In genomic region chr3:186413615-186414415, GRCh38 we compare ENCODE assay signal across 8 cellular contexts. TPM values are rescaled to one million over a fixed set of nuclear protein-coding genes. Genes with fewer than 3 reads are reported as not detected.
A peak's percentile ranks its signal among the peaks of the same experiment; 100 is the strongest.
DNase-seq lines count a peak whose midpoint lies in the region; ATAC-seq lines count a peak whose summit lies in the region.

No MANE protein-coding gene starts in this region.

- ATAC-seq in activated CD4-positive, alpha-beta T cell treated with anti-CD3 and anti-CD28 coated beads for 36 hours, result peak; percentile 13
- ATAC-seq in HG03460 (IDR thresholded peaks at IDR 0.05; ENCODE audit: unreplicated experiment) (peak; percentile 67), GM18519 (IDR thresholded peaks at IDR 0.05; ENCODE audit: low FRiP score, unreplicated experiment) (no peak)

- H3K4me1 Mint-ChIP-seq in activated CD4-positive, alpha-beta T cell treated with anti-CD3 and anti-CD28 coated beads for 36 hours, result peaks cover 54% of the 10 kb centered on the region
- peaks cover 24% of the 10 kb centered on the region for H3K4me1 Mint-ChIP-seq in dendritic cell treated with granulocyte-macrophage colony-stimulating factor and Interleukin-4, amounts not matched to agents 40 ng/mL and 50 ng/mL, for 4 days (ENCODE audit: low read depth)

- intact Hi-C loops in activated CD4-positive, alpha-beta T cell treated with anti-CD3 and anti-CD28 coated beads for 36 hours (cut with DNase I, micrococcal nuclease), result loop anchor here in 1 of 2 experiments (5.0 kb wide), 2 partner anchors 98 to 123 kb away; no protein-coding TSS in a partner anchor
- intact Hi-C loops in dendritic cell treated with granulocyte-macrophage colony-stimulating factor and Interleukin-4, amounts not matched to agents 40 ng/mL and 50 ng/mL, for 4 days (cut with micrococcal nuclease), result no loop called here

- POLR2A ChIA-PET in activated CD4-positive, alpha-beta T cell treated with anti-CD3 and anti-CD28 coated beads for 36 hours (lab: Charles Lee), result no interaction called here

- peaks cover 5% of the 10 kb centered on the region for H3K27me3 Mint-ChIP-seq in activated CD4-positive, alpha-beta T cell treated with anti-CD3 and anti-CD28 coated beads for 36 hours
- peaks cover 14% of the 10 kb centered on the region for H3K27me3 Mint-ChIP-seq in dendritic cell treated with granulocyte-macrophage colony-stimulating factor and Interleukin-4, amounts not matched to agents 40 ng/mL and 50 ng/mL, for 4 days

- peak overlapping the region; percentile 53 for H3K27ac ChIP-seq in substantia nigra (ENCODE audit: low read depth, low read length, poor library complexity, severe bottlenecking)

- CTCF ChIA-PET in activated CD4-positive, alpha-beta T cell treated with anti-CD3 and anti-CD28 coated beads for 36 hours (lab: Charles Lee), result interaction anchor here (0.7 to 1.5 kb wide), 5 partner anchors 11 to 471 kb away, joined by 3 to 5 read pairs (median 3); no protein-coding TSS in a partner anchor

- peak overlapping the region; percentile 17 for H3K27ac Mint-ChIP-seq in activated CD4-positive, alpha-beta T cell treated with anti-CD3 and anti-CD28 coated beads for 36 hours
- H3K27ac Mint-ChIP-seq in dendritic cell treated with granulocyte-macrophage colony-stimulating factor and Interleukin-4, amounts not matched to agents 40 ng/mL and 50 ng/mL, for 4 days, result no peak overlapping the region

- peaks cover 3% of the 10 kb centered on the region for H3K9me3 Mint-ChIP-seq in activated CD4-positive, alpha-beta T cell treated with anti-CD3 and anti-CD28 coated beads for 36 hours (ENCODE audit: low read depth)
- no peaks in the 10 kb centered on the region for H3K9me3 Mint-ChIP-seq in dendritic cell treated with granulocyte-macrophage colony-stimulating factor and Interleukin-4, amounts not matched to agents 40 ng/mL and 50 ng/mL, for 4 days

- no peaks in the 10 kb centered on the region for H3K36me3 Mint-ChIP-seq in activated CD4-positive, alpha-beta T cell treated with anti-CD3 and anti-CD28 coated beads for 36 hours (ENCODE audit: low read depth)
- H3K36me3 Mint-ChIP-seq in dendritic cell treated with granulocyte-macrophage colony-stimulating factor and Interleukin-4, amounts not matched to agents 40 ng/mL and 50 ng/mL, for 4 days (ENCODE audit: low read depth), result no peaks in the 10 kb centered on the region

- peak overlapping the region; percentile 51 for H3K4me3 Mint-ChIP-seq in activated CD4-positive, alpha-beta T cell treated with anti-CD3 and anti-CD28 coated beads for 36 hours
- peak overlapping the region; percentile 65 for H3K4me3 Mint-ChIP-seq in dendritic cell treated with granulocyte-macrophage colony-stimulating factor and Interleukin-4, amounts not matched to agents 40 ng/mL and 50 ng/mL, for 4 days

- DNase-seq in activated CD4-positive, alpha-beta T cell treated with anti-CD3 and anti-CD28 coated beads for 36 hours, result peak; percentile 56
- no peak for DNase-seq in activated CD4-positive, alpha-beta T cell treated with anti-CD3 and anti-CD28 coated beads for 1 hour
- DNase-seq in RPMI8226 (peak; percentile 88), medulla oblongata (ENCODE audit: extremely low spot score) (peak; percentile 70), substantia nigra (lab: John Stamatoyannopoulos, UW) (peak in 39 of 49 donors; percentile 7 to 87 (median 49))

RNA-seq across cellular contexts. Expression of gene DGKG, which starts 51.8 kb away (rescaled TPM):
- total RNA-seq in activated CD4-positive, alpha-beta T cell treated with anti-CD3 and anti-CD28 coated beads for 36 hours, result 1 to 10 TPM in 1 of 2 experiments, under 1 TPM in 1; 0.71 to 1.3 TPM
